Comparison of ENCODE assay signal across 15 cellular contexts in genomic region chr21:33293811-33294216, GRCh38. TPM values are rescaled to one million over a fixed set of nuclear protein-coding genes. Genes with fewer than 3 reads are reported as not detected.
DNase-seq lines count a peak whose midpoint lies in the region; ATAC-seq and TF ChIP-seq lines count a peak whose summit lies in the region.
"Had no signal": no experiment of that assay in that cellular context is flagged by ENCODE, and none has a peak within 500 bp of the region (broad histone marks: within the 10 kb centered on the region; RNA-seq: fewer than 3 reads in every experiment).

No MANE protein-coding gene starts in this region.

- H3K9ac ChIP-seq in endodermal cell (ENCODE audit: extremely low read depth, low read length, poor library complexity, severe bottlenecking): no peak overlapping the region

- H3K27ac Mint-ChIP-seq in central memory CD8-positive, alpha-beta T cell (ENCODE audit: low read depth): peak overlapping the region; percentile 88
- no peak overlapping the region for H3K27ac Mint-ChIP-seq in endodermal cell

- TF ChIP-seq POLR2A in stomach (IDR thresholded peaks at IDR 0.05): no peak

- peaks cover 8 to 40% (median 19%) of the 10 kb centered on the region in 4 donors for H3K4me1 ChIP-seq in stomach
- H3K4me1 ChIP-seq in endodermal cell (ENCODE audit: control insufficient read depth, insufficient read depth, low read length): no peaks in the 10 kb centered on the region

- H3K27me3 ChIP-seq in stomach (no peaks in the 10 kb centered on the region), endodermal cell (ENCODE audit: control insufficient read depth, insufficient read depth, low read length, poor library complexity, severe bottlenecking) (no peaks in the 10 kb centered on the region)
- H3K27me3 ChIP-seq: adrenal gland, gastroesophageal sphincter, right atrium auricular region had no signal

- DNase-seq in activated gamma-delta T cell treated with Interleukin-2 at 50 U/mL for 16 hours: peak; percentile 26
- no peak for DNase-seq in activated gamma-delta T cell (lab: John Stamatoyannopoulos, UW)
- DNase-seq in NCI-H748 treated with DMSO at 0.1 percent for 48 hours (lab: John Stamatoyannopoulos, UW): peak; percentile 7
- no peak for DNase-seq in central memory CD8-positive, alpha-beta T cell (ENCODE audit: low spot score in 2 of 2)
- DNase-seq in stomach: no peak
- no peak for DNase-seq in inferior parietal cortex (ENCODE audit: extremely low spot score)
- DNase-seq in endodermal cell: no peak
- DNase-seq: adrenal gland; NCI-H146; stimulated activated CD4-positive, alpha-beta T cell treated with anti-CD3 and anti-CD28 coated beads, Interleukin-1b, Interleukin-23, amount 100 ng/mL, for 48 hours; trophoblast cell had no signal

- H3K36me3 ChIP-seq in stomach: peaks cover 11 to 90% (median 79%) of the 10 kb centered on the region in 4 donors
- no peaks in the 10 kb centered on the region for H3K36me3 ChIP-seq in endodermal cell (ENCODE audit: control insufficient read depth, insufficient read depth, low read length)

- H3K27me3 Mint-ChIP-seq in central memory CD8-positive, alpha-beta T cell: no peaks in the 10 kb centered on the region
- no peaks in the 10 kb centered on the region for H3K27me3 Mint-ChIP-seq in endodermal cell (ENCODE audit: insufficient read depth)

- no peak for TF ChIP-seq CTCF in stomach (IDR thresholded peaks at IDR 0.05)
- TF ChIP-seq CTCF in endodermal cell (conservative IDR thresholded peaks at IDR 0.05): no peak

- no peak overlapping the region for H3K4me3 ChIP-seq in stomach
- no peak overlapping the region for H3K4me3 ChIP-seq in endodermal cell (ENCODE audit: low read length)
- H3K4me3 ChIP-seq: adrenal gland, gastroesophageal sphincter, right atrium auricular region had no signal

- peaks cover 30% of the 10 kb centered on the region for H3K4me1 Mint-ChIP-seq in central memory CD8-positive, alpha-beta T cell
- H3K4me1 Mint-ChIP-seq in endodermal cell: no peaks in the 10 kb centered on the region

- no peaks in the 10 kb centered on the region for H3K9me3 ChIP-seq in stomach
- H3K9me3 ChIP-seq in endodermal cell (ENCODE audit: control insufficient read depth, low read length): no peaks in the 10 kb centered on the region
- H3K9me3 ChIP-seq: adrenal gland, gastroesophageal sphincter, right atrium auricular region had no signal

- H3K36me3 Mint-ChIP-seq in central memory CD8-positive, alpha-beta T cell (ENCODE audit: insufficient read depth): peaks cover 35% of the 10 kb centered on the region
- no peaks in the 10 kb centered on the region for H3K36me3 Mint-ChIP-seq in endodermal cell (ENCODE audit: low read depth)

- WGBS in stomach, 5 donors: 24 to 49% (median 32%) methylated on average over 7 of the region's 7 CpGs
- WGBS in endodermal cell (ENCODE audit: insufficient coverage in 1 of 2, insufficient read length in 1 of 2), 2 experiments: 81 to 87% methylated on average over 3 to 7 of the region's 7 CpGs

- H3K27ac ChIP-seq in stomach (peak overlapping the region in 3 of 5 donors; percentile 26 to 35 (median 32)), endodermal cell (ENCODE audit: low read depth, low read length) (no peak overlapping the region)
- H3K27ac ChIP-seq: adrenal gland, gastroesophageal sphincter, right atrium auricular region had no signal

- TF ChIP-seq EP300 in stomach (IDR thresholded peaks at IDR 0.05): no peak

- peak overlapping the region; percentile 42 for H3K4me3 Mint-ChIP-seq in central memory CD8-positive, alpha-beta T cell
- no peak overlapping the region for H3K4me3 Mint-ChIP-seq in endodermal cell

- ATAC-seq in central memory CD8-positive, alpha-beta T cell (replicated peaks; ENCODE audit: extremely low read depth, poor library complexity, severe bottlenecking): peak; percentile 64
- ATAC-seq in SK-N-SH treated with all-trans-retinoic acid at 6 μM for 48 hours: no peak
- ATAC-seq: gastroesophageal sphincter, Panc1 had no signal

- intact Hi-C loops in stomach (cut with DNase I; ENCODE audit: low total_unique reads): no loop called here

- H3K9me3 Mint-ChIP-seq in central memory CD8-positive, alpha-beta T cell: no peaks in the 10 kb centered on the region
- no peaks in the 10 kb centered on the region for H3K9me3 Mint-ChIP-seq in endodermal cell

TF ChIP-seq in SK-N-SH treated with all-trans-retinoic acid at 6 μM for 48 hours, 23 proteins besides CTCF, POLR2A, EP300 and RAD21:
- TF ChIP-seq CSDC2 (CRISPR knock-in tag; IDR thresholded peaks at IDR 0.05) (no peak), ZFP3 (CRISPR knock-in tag; IDR thresholded peaks at IDR 0.05) (no peak)

RNA-seq across cellular contexts. Expression of gene IL10RB, which starts 27.6 kb away (rescaled TPM):
- total RNA-seq in stomach (10 to 100 TPM in 4 of 5 donors, not detected in 1; 10.3 to 55.3 (median 40.0) TPM), endodermal cell (1 to 10 TPM; 4.1 to 5.3 TPM)
- 10 to 100 TPM; 12.7 to 18.8 (median 18.3) TPM for polyA plus RNA-seq in stomach
- 11.6 TPM for polyA plus RNA-seq in endodermal cell (2013, experiment 1 of 2)
- polyA plus RNA-seq in endodermal cell (2013, experiment 2 of 2): 8.9 TPM

RNA-seq across cellular contexts. Expression of gene IFNAR1, which starts 31.0 kb away (rescaled TPM):
- 10 to 100 TPM in 3 of 5 donors, 1 to 10 TPM in 2; 2.6 to 34.5 (median 14.3) TPM for total RNA-seq in stomach
- polyA plus RNA-seq in stomach: 10 to 100 TPM in 2 of 3 donors, 1 to 10 TPM in 1; 8.3 to 11.8 (median 10.6) TPM
- 10 to 100 TPM; 11.7 to 16.9 TPM for total RNA-seq in endodermal cell
- 20.8 TPM for polyA plus RNA-seq in endodermal cell (2013, experiment 1 of 2)
- 18.7 TPM for polyA plus RNA-seq in endodermal cell (2013, experiment 2 of 2)

Comparison
In these comparisons a context has a peak if more than half of its experiments do, and no peak if none do; other contexts are left out.
1. DNase-seq: peak in activated gamma-delta T cell treated with Interleukin-2 at 50 U/mL for 16 hours (single experiment) and NCI-H748 treated with DMSO at 0.1 percent for 48 hours (single experiment); none in activated gamma-delta T cell (single experiment), central memory CD8-positive, alpha-beta T cell (0 of 2), stomach (single experiment), inferior parietal cortex (single experiment) and endodermal cell (single experiment).